7 cellular contexts compared by ENCODE assay signal in the genomic region with DNA sequence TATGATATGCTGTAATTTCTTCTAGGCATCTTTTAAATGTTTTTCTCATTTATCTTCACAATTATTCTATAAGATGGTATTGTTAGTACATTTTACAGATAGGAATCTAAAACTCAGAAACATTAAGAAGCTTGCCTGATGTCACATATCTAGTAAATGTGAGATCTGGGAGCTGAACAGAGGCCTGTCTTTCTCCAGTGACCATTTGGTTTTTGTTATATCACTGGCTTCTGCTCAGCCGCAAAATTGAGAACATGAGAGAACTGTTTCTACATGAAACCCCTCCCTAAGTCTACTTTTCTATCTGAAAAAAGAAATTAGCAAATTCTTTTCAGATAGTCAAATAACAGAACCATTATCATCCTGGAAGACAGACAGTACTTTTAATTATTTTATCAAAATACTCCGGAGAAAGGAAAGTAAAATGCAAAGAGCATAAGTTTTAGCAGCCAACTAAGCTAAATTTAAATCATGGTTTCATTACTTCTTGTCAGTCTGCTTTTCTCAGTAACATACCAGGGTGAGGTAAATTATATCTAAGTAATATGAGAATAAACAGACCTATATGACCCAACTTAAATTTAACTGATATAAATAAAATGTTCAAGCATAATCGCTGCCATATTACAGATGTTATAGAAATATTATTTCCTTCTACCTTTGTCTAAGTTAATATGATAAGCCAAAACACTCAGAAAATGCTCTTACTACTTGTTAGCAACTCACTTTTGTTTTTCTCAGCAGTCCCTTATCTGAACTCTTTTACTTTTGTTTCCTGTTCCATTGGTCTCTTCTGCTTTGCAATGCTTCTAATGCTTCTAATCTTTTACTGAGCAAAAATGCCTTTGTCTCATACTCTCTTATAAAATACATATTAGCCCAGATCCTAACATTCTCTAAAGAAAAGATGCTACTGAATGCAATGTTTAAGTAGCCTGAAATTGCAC.
A peak's percentile ranks its signal among the peaks of the same experiment; 100 is the strongest.
DNase-seq lines count a peak whose midpoint lies in the region; ATAC-seq and TF ChIP-seq lines count a peak whose summit lies in the region.

No MANE protein-coding gene starts in this region.

- no peaks in the 10 kb centered on the region for H3K9me3 Mint-ChIP-seq in GM23338
- H3K9me3 Mint-ChIP-seq in osteocyte (ENCODE audit: unreplicated experiment), result no peaks in the 10 kb centered on the region

- no peaks in the 10 kb centered on the region for H3K79me2 ChIP-seq in GM23338 (replicated peaks; ENCODE audit: insufficient read depth)

- WGBS in heart left ventricle, 4 donors, result 31 to 35% (median 34%) methylated on average over 3 of the region's 3 CpGs

- H3K4me3 ChIP-seq in GM23338 (no peak overlapping the region), SK-N-MC (peak overlapping the region; percentile 26), heart left ventricle (peak overlapping the region in 9 of 12 donors; percentile 2 to 46 (median 31)), subcutaneous abdominal adipose tissue (ENCODE audit: low read depth in 1 of 5, low read length in 5 of 5) (peak overlapping the region; percentile 26 to 51 (median 33))

- TF ChIP-seq POLR2A in heart left ventricle (IDR thresholded peaks at IDR 0.05), result no peak

- H3K36me3 ChIP-seq in GM23338 (ENCODE audit: insufficient read depth) (no peaks in the 10 kb centered on the region), SK-N-MC (ENCODE audit: insufficient read depth, low read length) (no peaks in the 10 kb centered on the region), heart left ventricle (no peaks in the 10 kb centered on the region), subcutaneous abdominal adipose tissue (ENCODE audit: control insufficient read depth in 5 of 5, insufficient read depth in 5 of 5, low read length in 5 of 5) (no peaks in the 10 kb centered on the region)

- no peaks in the 10 kb centered on the region for H3K27me3 Mint-ChIP-seq in GM23338 (ENCODE audit: insufficient read depth, low read depth, poor library complexity)
- H3K27me3 Mint-ChIP-seq in osteocyte (ENCODE audit: unreplicated experiment), result no peaks in the 10 kb centered on the region

- peak overlapping the region; percentile 14; the same call in 1 of the 2 replicates for H3K27ac Mint-ChIP-seq in GM23338
- H3K27ac Mint-ChIP-seq in osteocyte (ENCODE audit: unreplicated experiment), result no peak overlapping the region

- H3K9me3 ChIP-seq in SK-N-MC (ENCODE audit: low read depth, low read length) (no peaks in the 10 kb centered on the region), heart left ventricle (peaks cover 0 to 6% (median 0%) of the 10 kb centered on the region in 12 donors), subcutaneous abdominal adipose tissue (ENCODE audit: control insufficient read depth in 5 of 5, low read length in 5 of 5) (no peaks in the 10 kb centered on the region)

- H3K4me1 Mint-ChIP-seq in GM23338 (peaks cover 29% of the 10 kb centered on the region), osteocyte (ENCODE audit: unreplicated experiment) (peaks cover 21% of the 10 kb centered on the region)

- ATAC-seq in GM23338 (no peak), heart left ventricle (peak in 1 of 4 donors; percentile 52), HG03469 (IDR thresholded peaks at IDR 0.05; ENCODE audit: unreplicated experiment) (no peak)

- H3K4me2 ChIP-seq in GM23338, result no peak overlapping the region

- no peak overlapping the region for H3K27ac ChIP-seq in GM23338 (ENCODE audit: low read depth)
- peak overlapping the region; percentile 74 for H3K27ac ChIP-seq in SK-N-MC
- peak overlapping the region; percentile 47 to 92 (median 60) for H3K27ac ChIP-seq in heart left ventricle
- peak overlapping the region; percentile 76 for H3K27ac ChIP-seq in subcutaneous abdominal adipose tissue (ENCODE audit: low read depth, low read length)

- no peak overlapping the region for H2AFZ ChIP-seq in GM23338

- H4K20me1 ChIP-seq in GM23338 (replicated peaks; ENCODE audit: insufficient read depth), result no peaks in the 10 kb centered on the region

- no peak for DNase-seq in GM23338 (ENCODE audit: low spot score)
- no peak for DNase-seq in SK-N-MC (ENCODE audit: low read depth, low spot score)
- DNase-seq in heart left ventricle, result no peak
- no peak for DNase-seq in cerebellar nuclear complex (lab: John Stamatoyannopoulos, UW)
- no peak for DNase-seq in osteocyte (ENCODE audit: extremely low spot score, unreplicated experiment)

- intact Hi-C loops in heart left ventricle (cut with DNase I), result loop anchor here in 4 of 10 donors (5.0 to 10.0 kb wide), 2 partner anchors 64 to 67 kb away; partner anchors contain the start of gene MBNL1 (in 4 of the 4)

- TF ChIP-seq CTCF in GM23338 (conservative IDR thresholded peaks at IDR 0.05; ENCODE audit: low read depth in 2 of 2) (no peak), heart left ventricle (IDR thresholded peaks at IDR 0.05) (no peak), osteocyte (IDR thresholded peaks at IDR 0.05) (no peak)

- H3K27me3 ChIP-seq in GM23338 (ENCODE audit: insufficient read depth), result no peaks in the 10 kb centered on the region
- no peaks in the 10 kb centered on the region for H3K27me3 ChIP-seq in heart left ventricle
- no peaks in the 10 kb centered on the region for H3K27me3 ChIP-seq in subcutaneous abdominal adipose tissue (ENCODE audit: control insufficient read depth in 5 of 5, insufficient read depth in 4 of 5, low read length in 5 of 5)

- H3K4me3 Mint-ChIP-seq in GM23338 (no peak overlapping the region), osteocyte (ENCODE audit: unreplicated experiment) (no peak overlapping the region)

- H3K36me3 Mint-ChIP-seq in GM23338 (ENCODE audit: low read depth), result no peaks in the 10 kb centered on the region
- no peaks in the 10 kb centered on the region for H3K36me3 Mint-ChIP-seq in osteocyte (ENCODE audit: unreplicated experiment)

- H3F3A ChIP-seq in GM23338 (replicated peaks; ENCODE audit: low read depth), result no peaks in the 10 kb centered on the region

- H3K4me1 ChIP-seq in GM23338 (ENCODE audit: insufficient read depth) (peaks cover 8% of the 10 kb centered on the region; the same call in 1 of the 2 replicates), heart left ventricle (peaks cover 0 to 94% (median 23%) of the 10 kb centered on the region in 12 donors), subcutaneous abdominal adipose tissue (ENCODE audit: control insufficient read depth in 5 of 5, insufficient read depth in 5 of 5, low read length in 5 of 5) (peaks cover 0 to 59% (median 24%) of the 10 kb centered on the region in 5 donors)

- H3K9me2 ChIP-seq in GM23338 (ENCODE audit: insufficient read depth), result no peaks in the 10 kb centered on the region

- peak overlapping the region; percentile 37 for H3K9ac ChIP-seq in SK-N-MC (ENCODE audit: insufficient read length)
- H3K9ac ChIP-seq in subcutaneous abdominal adipose tissue (ENCODE audit: low read length in 5 of 5), result peak overlapping the region; percentile 33 to 68 (median 62)

TF ChIP-seq in GM23338, 12 proteins besides CTCF, POLR2A, EP300 and RAD21 (continues in another document):
- TF ChIP-seq EZH2 (IDR thresholded peaks at IDR 0.05; ENCODE audit: low read depth, unreplicated experiment), result no peak
- TF ChIP-seq POLR2AphosphoS5 (IDR thresholded peaks at IDR 0.05; ENCODE audit: low read depth), result no peak
- TF ChIP-seq, protein P1, sequence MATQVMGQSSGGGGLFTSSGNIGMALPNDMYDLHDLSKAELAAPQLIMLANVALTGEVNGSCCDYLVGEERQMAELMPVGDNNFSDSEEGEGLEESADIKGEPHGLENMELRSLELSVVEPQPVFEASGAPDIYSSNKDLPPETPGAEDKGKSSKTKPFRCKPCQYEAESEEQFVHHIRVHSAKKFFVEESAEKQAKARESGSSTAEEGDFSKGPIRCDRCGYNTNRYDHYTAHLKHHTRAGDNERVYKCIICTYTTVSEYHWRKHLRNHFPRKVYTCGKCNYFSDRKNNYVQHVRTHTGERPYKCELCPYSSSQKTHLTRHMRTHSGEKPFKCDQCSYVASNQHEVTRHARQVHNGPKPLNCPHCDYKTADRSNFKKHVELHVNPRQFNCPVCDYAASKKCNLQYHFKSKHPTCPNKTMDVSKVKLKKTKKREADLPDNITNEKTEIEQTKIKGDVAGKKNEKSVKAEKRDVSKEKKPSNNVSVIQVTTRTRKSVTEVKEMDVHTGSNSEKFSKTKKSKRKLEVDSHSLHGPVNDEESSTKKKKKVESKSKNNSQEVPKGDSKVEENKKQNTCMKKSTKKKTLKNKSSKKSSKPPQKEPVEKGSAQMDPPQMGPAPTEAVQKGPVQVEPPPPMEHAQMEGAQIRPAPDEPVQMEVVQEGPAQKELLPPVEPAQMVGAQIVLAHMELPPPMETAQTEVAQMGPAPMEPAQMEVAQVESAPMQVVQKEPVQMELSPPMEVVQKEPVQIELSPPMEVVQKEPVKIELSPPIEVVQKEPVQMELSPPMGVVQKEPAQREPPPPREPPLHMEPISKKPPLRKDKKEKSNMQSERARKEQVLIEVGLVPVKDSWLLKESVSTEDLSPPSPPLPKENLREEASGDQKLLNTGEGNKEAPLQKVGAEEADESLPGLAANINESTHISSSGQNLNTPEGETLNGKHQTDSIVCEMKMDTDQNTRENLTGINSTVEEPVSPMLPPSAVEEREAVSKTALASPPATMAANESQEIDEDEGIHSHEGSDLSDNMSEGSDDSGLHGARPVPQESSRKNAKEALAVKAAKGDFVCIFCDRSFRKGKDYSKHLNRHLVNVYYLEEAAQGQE (IDR thresholded peaks at IDR 0.05; ENCODE audit: unreplicated experiment), result no peak
- TF ChIP-seq ETS1 (IDR thresholded peaks at IDR 0.05), result no peak
- no peak for TF ChIP-seq EZH2phosphoT487 (IDR thresholded peaks at IDR 0.05; ENCODE audit: unreplicated experiment)
- TF ChIP-seq ZNF114 (CRISPR knock-in tag; IDR thresholded peaks at IDR 0.05), result no peak
- no peak for TF ChIP-seq STAT1 (IDR thresholded peaks at IDR 0.05; ENCODE audit: unreplicated experiment)
- no peak for TF ChIP-seq NANOG (IDR thresholded peaks at IDR 0.05; ENCODE audit: borderline replicate concordance)
- no peak for TF ChIP-seq CREB1 (CRISPR knock-in tag; IDR thresholded peaks at IDR 0.05; ENCODE audit: low read depth)
- no peak for TF ChIP-seq ZNF331 (CRISPR knock-in tag; IDR thresholded peaks at IDR 0.05; ENCODE audit: low read depth)
